Comparison of ENCODE assay signal across 12 cellular contexts in genomic region chr9:107242073-107243063, GRCh38. TPM values are rescaled to one million over a fixed set of nuclear protein-coding genes. Genes with fewer than 3 reads are reported as not detected.
DNase-seq lines count a peak whose midpoint lies in the region; ATAC-seq and TF ChIP-seq lines count a peak whose summit lies in the region.
"Had no signal": no experiment of that assay in that cellular context is flagged by ENCODE, and none has a peak within 500 bp of the region (broad histone marks: within the 10 kb centered on the region; RNA-seq: fewer than 3 reads in every experiment).

No MANE protein-coding gene starts in this region.

- H3K4me1 ChIP-seq in GM23338 (ENCODE audit: insufficient read depth) = peaks cover 17% of the 10 kb centered on the region
- peaks cover 40% of the 10 kb centered on the region for H3K4me1 ChIP-seq in OCI-LY3 (ENCODE audit: low read length)
- H3K4me1 ChIP-seq: esophagus muscularis mucosa had no signal

- peaks cover 31% of the 10 kb centered on the region for H3K4me1 Mint-ChIP-seq in GM23338

- no peak overlapping the region for H3K4me3 ChIP-seq in GM23338
- 0 out of 2 replicates have a peak overlapping the region, but pooled peaks have one; percentile 1 for H3K4me3 ChIP-seq in OCI-LY3 (ENCODE audit: low read length)
- H3K4me3 ChIP-seq in fibroblast of villous mesenchyme (ENCODE audit: low read depth, low read length) = no peak overlapping the region
- H3K4me3 ChIP-seq: esophagus muscularis mucosa, pancreas had no signal

- no peaks in the 10 kb centered on the region for H3K9me3 Mint-ChIP-seq in GM23338

- no peak overlapping the region for H3K27ac Mint-ChIP-seq in GM23338

- no peaks in the 10 kb centered on the region for H3K9me3 ChIP-seq in OCI-LY3 (ENCODE audit: insufficient read depth, low read length)
- H3K9me3 ChIP-seq: esophagus muscularis mucosa, pancreas had no signal

- ATAC-seq in GM23338 = no peak
- ATAC-seq in GM19463 (IDR thresholded peaks at IDR 0.05; ENCODE audit: unreplicated experiment) = no peak
- ATAC-seq in GM18907 (IDR thresholded peaks at IDR 0.05; ENCODE audit: unreplicated experiment) = no peak
- ATAC-seq: left cardiac atrium had no signal

- no peak overlapping the region for H3K4me2 ChIP-seq in GM23338
- peak overlapping the region; percentile 42 for H3K4me2 ChIP-seq in OCI-LY3 (ENCODE audit: low read length)

- TF ChIP-seq CTCF in GM23338 (conservative IDR thresholded peaks at IDR 0.05; ENCODE audit: low read depth in 2 of 2) (no peak), OCI-LY3 (IDR thresholded peaks at IDR 0.05; ENCODE audit: low read depth, low read length) (no peak), fibroblast of villous mesenchyme (IDR thresholded peaks at IDR 0.05; ENCODE audit: insufficient read depth, low read depth, low read length) (no peak)

- H2AFZ ChIP-seq in GM23338 (peak overlapping the region; percentile 53; the same call in 1 of the 2 replicates), OCI-LY3 (ENCODE audit: low read depth, low read length) (no peak overlapping the region)

- H3K36me3 ChIP-seq in GM23338 (ENCODE audit: insufficient read depth) = no peaks in the 10 kb centered on the region
- no peaks in the 10 kb centered on the region for H3K36me3 ChIP-seq in OCI-LY3 (replicated peaks; ENCODE audit: low read depth, low read length)
- H3K36me3 ChIP-seq: esophagus muscularis mucosa, pancreas had no signal

- no peak overlapping the region for H3K4me3 Mint-ChIP-seq in GM23338

- H3K27ac ChIP-seq in GM23338 (ENCODE audit: low read depth) (no peak overlapping the region), OCI-LY3 (ENCODE audit: low read length) (no peak overlapping the region)
- H3K27ac ChIP-seq: esophagus muscularis mucosa had no signal

- H3F3A ChIP-seq in GM23338 (replicated peaks; ENCODE audit: low read depth) = no peaks in the 10 kb centered on the region

- H3K79me2 ChIP-seq in GM23338 (replicated peaks; ENCODE audit: insufficient read depth) (no peaks in the 10 kb centered on the region), OCI-LY3 (ENCODE audit: low read length) (no peaks in the 10 kb centered on the region)

- no peaks in the 10 kb centered on the region for H3K9me2 ChIP-seq in GM23338 (ENCODE audit: insufficient read depth)

- no peak overlapping the region for H3K9ac ChIP-seq in OCI-LY3 (ENCODE audit: low read length)

- H4K20me1 ChIP-seq in GM23338 (replicated peaks; ENCODE audit: insufficient read depth) (no peaks in the 10 kb centered on the region), OCI-LY3 (ENCODE audit: insufficient read depth, low read length) (no peaks in the 10 kb centered on the region)

- in situ Hi-C loops in Caki2 (cut with HindIII; ENCODE audit: low pct_unique_long_range_greater_than_20kb, low sequenced_read_pairs) = no loop called here

- DNase-seq in Caki2 (ENCODE audit: low read depth) (peak; percentile 10), GM23338 (ENCODE audit: low spot score) (no peak), fibroblast of villous mesenchyme (ENCODE audit: low read depth) (peak; percentile 27), NCI-H2029 (lab: John Stamatoyannopoulos, UW) (no peak), epidermal melanocyte (ENCODE audit: insufficient read length, low spot score) (no peak)
- DNase-seq: activated CD4-positive, alpha-beta T cell treated with anti-CD3 and anti-CD28 coated beads, Interleukin-2, amount 50 U/mL, for 48 hours; left cardiac atrium; pancreas had no signal

- H3K27me3 ChIP-seq in GM23338 (ENCODE audit: insufficient read depth) = no peaks in the 10 kb centered on the region
- 0 out of 2 replicates have a peak, but pooled peaks cover 3% of the 10 kb centered on the region for H3K27me3 ChIP-seq in OCI-LY3 (ENCODE audit: low read depth, low read length)
- H3K27me3 ChIP-seq: esophagus muscularis mucosa, pancreas had no signal

- no peaks in the 10 kb centered on the region for H3K36me3 Mint-ChIP-seq in GM23338 (ENCODE audit: low read depth)

- H3K27me3 Mint-ChIP-seq in GM23338 (ENCODE audit: insufficient read depth, low read depth, poor library complexity) = peaks cover 1% of the 10 kb centered on the region

TF ChIP-seq in GM23338, 12 proteins besides CTCF, POLR2A, EP300 and RAD21:
- TF ChIP-seq POLR2AphosphoS5 (IDR thresholded peaks at IDR 0.05; ENCODE audit: low read depth) = no peak
- no peak for TF ChIP-seq JUNB (IDR thresholded peaks at IDR 0.05; ENCODE audit: unreplicated experiment)

RNA-seq across cellular contexts. Expression of gene RAD23B, which starts 40.7 kb away (rescaled TPM):
- 103 and 140 TPM in 2 replicates for total RNA-seq in Caki2 (2014; rRNA removed; shearing (Covaris generic); ENCODE audit: low replicate concordance)
- 117 and 137 TPM in 2 replicates for total RNA-seq in GM23338 (2014; rRNA removed; shearing (Covaris generic))
- 31.1 and 33.1 TPM in 2 replicates for polyA plus RNA-seq in GM23338 (2016; fragmentation: Nextera tagmentation; extraction: Ambion mirVana)
- 184 and 375 TPM in 2 replicates for total RNA-seq in fibroblast of villous mesenchyme

Comparison
In these comparisons a context has a peak if more than half of its experiments do, and no peak if none do; other contexts are left out.
1. DNase-seq: peak in Caki2 (single experiment) and fibroblast of villous mesenchyme (single experiment); none in GM23338 (single experiment), NCI-H2029 (single experiment) and epidermal melanocyte (single experiment).